10 cellular contexts compared by ENCODE assay signal in genomic region chr2:62410015-62410453, GRCh38.
DNase-seq lines count a peak whose midpoint lies in the region; ATAC-seq and TF ChIP-seq lines count a peak whose summit lies in the region.
"Had no signal": no experiment of that assay in that cellular context is flagged by ENCODE, and none has a peak within 500 bp of the region (broad histone marks: within the 10 kb centered on the region; RNA-seq: fewer than 3 reads in every experiment).

No MANE protein-coding gene starts in this region.

- ATAC-seq in HG03175 (IDR thresholded peaks at IDR 0.05; ENCODE audit: unreplicated experiment) (no peak), GM19324 (IDR thresholded peaks at IDR 0.05; ENCODE audit: low FRiP score, unreplicated experiment) (no peak), HG02798 (IDR thresholded peaks at IDR 0.05; ENCODE audit: poor library complexity, unreplicated experiment) (no peak)

- no peaks in the 10 kb centered on the region for H3K27me3 ChIP-seq in osteoblast (ENCODE audit: insufficient read depth, low read length)

- TF ChIP-seq CTCF in GM12875 (IDR thresholded peaks at IDR 0.05; ENCODE audit: borderline replicate concordance, insufficient read depth, low read depth, low read length) (peak; percentile 53), osteoblast (IDR thresholded peaks at IDR 0.05; ENCODE audit: extremely low read depth, low read depth, low read length) (peak; percentile 25)

- H3K79me2 ChIP-seq in osteoblast (ENCODE audit: insufficient read depth, low read length): no peaks in the 10 kb centered on the region

- DNase-seq in NCI-H2107 treated with DMSO at 0.1 percent for 48 hours (lab: John Stamatoyannopoulos, UW; ENCODE audit: unreplicated experiment) (peak; percentile 28), osteoblast (ENCODE audit: insufficient read length, low spot score, missing footprints) (no peak), DMS79 treated with DMSO at 0.1 percent for 48 hours (lab: John Stamatoyannopoulos, UW) (no peak)
- DNase-seq: activated CD8-positive, alpha-beta memory T cell treated with anti-CD3 and anti-CD28 coated beads for 24 hours; NCI-H774 had no signal

- H3K4me3 ChIP-seq in GM12875 (ENCODE audit: low read depth, low read length) (no peak overlapping the region), osteoblast (ENCODE audit: insufficient read depth, low read length) (no peak overlapping the region)

- H3K36me3 ChIP-seq in osteoblast (ENCODE audit: insufficient read depth, low read length): no peaks in the 10 kb centered on the region

- no peaks in the 10 kb centered on the region for H3K9me3 ChIP-seq in osteoblast (ENCODE audit: low read depth, low read length)

- no peak overlapping the region for H3K4me2 ChIP-seq in osteoblast (ENCODE audit: insufficient read depth, low read length)

- H2AFZ ChIP-seq in osteoblast (ENCODE audit: low read length): no peak overlapping the region

- H3K27ac ChIP-seq in cingulate gyrus (ENCODE audit: low read depth, low read length) (peak overlapping the region; percentile 90), osteoblast (ENCODE audit: low read depth, low read length) (no peak overlapping the region)

- no peaks in the 10 kb centered on the region for H4K20me1 ChIP-seq in osteoblast (ENCODE audit: insufficient read depth, low read length)

- H3K4me1 ChIP-seq in osteoblast (ENCODE audit: insufficient read depth, low read length): peaks cover 12% of the 10 kb centered on the region
